8 cellular contexts compared by ENCODE assay signal in the genomic region with DNA sequence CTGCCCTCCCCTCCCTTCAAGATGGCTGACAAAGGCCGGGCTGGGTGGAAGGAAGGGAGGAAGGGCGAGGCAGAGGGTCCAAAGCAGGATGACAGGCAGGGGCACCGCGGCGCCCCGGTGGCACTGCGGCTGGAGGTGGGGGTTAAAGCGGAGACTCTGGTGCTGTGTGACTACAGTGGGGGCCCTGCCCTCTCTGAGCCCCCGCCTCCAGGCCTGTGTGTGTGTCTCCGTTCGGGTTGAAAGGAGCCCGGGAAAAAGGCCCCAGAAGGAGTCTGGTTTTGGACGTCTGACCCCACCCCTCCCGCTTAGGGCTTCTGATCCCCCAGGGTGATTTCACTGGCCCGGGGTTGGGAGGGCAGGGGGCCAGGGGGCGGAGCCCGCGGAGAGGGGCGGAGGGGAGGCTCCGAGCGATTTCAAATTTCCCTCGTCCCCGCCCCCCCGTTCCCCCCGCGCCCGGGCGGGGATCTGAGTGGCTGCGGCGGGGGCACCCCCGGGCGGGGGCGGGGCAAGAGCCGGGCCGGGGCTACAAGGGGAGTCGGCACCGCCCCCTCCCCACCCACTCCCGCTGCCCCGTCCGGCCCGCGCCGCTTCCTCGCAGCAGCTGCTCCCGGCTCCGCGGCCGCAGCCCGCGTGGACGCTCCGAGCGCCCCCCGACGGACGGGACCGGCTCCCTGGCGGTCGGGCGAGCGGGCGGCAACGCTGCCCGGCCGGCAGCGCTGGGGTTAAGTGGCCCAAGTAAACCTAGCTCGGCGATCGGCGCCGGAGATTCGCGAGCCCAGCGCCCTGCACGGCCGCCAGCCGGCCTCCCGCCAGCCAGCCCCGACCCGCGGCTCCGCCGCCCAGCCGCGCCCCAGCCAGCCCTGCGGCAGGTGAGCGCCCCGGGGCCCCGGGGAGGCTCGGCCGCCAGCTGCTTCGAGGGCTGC. TPM values are rescaled to one million over a fixed set of nuclear protein-coding genes. Genes with fewer than 3 reads are reported as not detected.
A peak's percentile ranks its signal among the peaks of the same experiment; 100 is the strongest.
DNase-seq lines count a peak whose midpoint lies in the region; ATAC-seq, FAIRE-seq and TF ChIP-seq lines count a peak whose summit lies in the region.

TSS of gene DNMT3B (plus strand) at position 555 of the 923 bp plus-strand sequence. CDS start 17,939 bp downstream, outside the sequence.

- H3K9ac ChIP-seq in BLaER1: peak within 1 kb of the TSS; percentile 81

- peak; percentile 82 for DNase-seq in GM19239 (ENCODE audit: insufficient read length, low spot score)
- DNase-seq in HT-29 (ENCODE audit: low spot score): peak; percentile 81
- peak; percentile 53 for DNase-seq in activated T-helper 1 cell treated with Interleukin-2 at 50 U/mL for 16 hours (ENCODE audit: low read depth)
- DNase-seq in fibroblast of peridontal ligament (ENCODE audit: extremely low read depth): peak; percentile 58
- DNase-seq in natural killer cell treated with Interleukin-12 subunit alpha and Interleukin-12 subunit beta and Interleukin-15 and Interleukin-18, amount 100 ng/mL, for 72 hours (ENCODE audit: low spot score): peak; percentile 86
- DNase-seq in stimulated activated naive CD4-positive, alpha-beta T cell treated with Interleukin-2 at 50 U/mL for 16 hours (lab: John Stamatoyannopoulos, UW): peak; percentile 60

- FAIRE-seq in GM19239 (lab: Jason Lieb, UNC): no peak

- peaks cover 32% of the 10 kb centered on the region for H3K27me3 ChIP-seq in BLaER1

- H3K4me2 ChIP-seq in BLaER1: peak within 1 kb of the TSS; percentile 99

- H3K9me3 ChIP-seq in BLaER1: no peaks in the 10 kb centered on the region

- H4K20me1 ChIP-seq in BLaER1: peaks cover 10% of the 10 kb centered on the region

- H3K27ac ChIP-seq in BLaER1: peak within 1 kb of the TSS; percentile 71

- H3K36me3 ChIP-seq in BLaER1: no peaks in the 10 kb centered on the region

- no peaks in the 10 kb centered on the region for H3K9me3 Mint-ChIP-seq in natural killer cell treated with Interleukin-12 subunit alpha and Interleukin-12 subunit beta and Interleukin-15 and Interleukin-18, amount 100 ng/mL, for 72 hours

- peaks cover 38% of the 10 kb centered on the region for H3K4me1 ChIP-seq in BLaER1

- H3K4me3 Mint-ChIP-seq in natural killer cell treated with Interleukin-12 subunit alpha and Interleukin-12 subunit beta and Interleukin-15 and Interleukin-18, amount 100 ng/mL, for 72 hours: peak within 1 kb of the TSS; percentile 89

- H3K27me3 Mint-ChIP-seq in natural killer cell treated with Interleukin-12 subunit alpha and Interleukin-12 subunit beta and Interleukin-15 and Interleukin-18, amount 100 ng/mL, for 72 hours: no peaks in the 10 kb centered on the region

- peak within 1 kb of the TSS; percentile 94 for H3K4me3 ChIP-seq in BLaER1

- ATAC-seq in natural killer cell treated with Interleukin-12 subunit alpha and Interleukin-12 subunit beta and Interleukin-15 and Interleukin-18, amount 100 ng/mL, for 72 hours: peak; percentile 93 to 95

- H3K36me3 Mint-ChIP-seq in natural killer cell treated with Interleukin-12 subunit alpha and Interleukin-12 subunit beta and Interleukin-15 and Interleukin-18, amount 100 ng/mL, for 72 hours: no peaks in the 10 kb centered on the region

- peak within 1 kb of the TSS; percentile 35 to 45 for H3K27ac Mint-ChIP-seq in natural killer cell treated with Interleukin-12 subunit alpha and Interleukin-12 subunit beta and Interleukin-15 and Interleukin-18, amount 100 ng/mL, for 72 hours

- peaks cover 9 to 12% of the 10 kb centered on the region in 2 donors for H3K4me1 Mint-ChIP-seq in natural killer cell treated with Interleukin-12 subunit alpha and Interleukin-12 subunit beta and Interleukin-15 and Interleukin-18, amount 100 ng/mL, for 72 hours (ENCODE audit: low read depth in 2 of 2)

TF ChIP-seq in PFSK-1, 5 proteins besides CTCF, POLR2A, EP300 and RAD21:
- TF ChIP-seq TAF1 (IDR thresholded peaks at IDR 0.05; ENCODE audit: borderline replicate concordance, insufficient read depth, low read length) (no peak), FOXP2 (optimal IDR thresholded peaks at IDR 0.05; ENCODE audit: borderline replicate concordance, extremely low read depth, extremely low read length, insufficient read depth) (peak; percentile 60), SIN3A (IDR thresholded peaks at IDR 0.05; ENCODE audit: borderline replicate concordance, insufficient read depth, low read length) (0 out of 2 replicates have a peak, but pooled peaks have one; percentile 26), POLR2AphosphoS5 (IDR thresholded peaks at IDR 0.05; ENCODE audit: low read depth, low read length) (peak; percentile 57; the same call in 1 of the 2 replicates)

RNA-seq across cellular contexts. Expression of gene DNMT3B, which starts in this region (rescaled TPM):
- 2.4 and 3.0 TPM in 2 replicates for total RNA-seq in HT-29 (2014; rRNA removed; shearing (Covaris generic))
- 4.2 TPM for polyA plus RNA-seq in PFSK-1 (2012; ENCODE audit: insufficient read length, low read depth)
- total RNA-seq in natural killer cell treated with Interleukin-12 subunit alpha and Interleukin-12 subunit beta and Interleukin-15 and Interleukin-18, amount 100 ng/mL, for 72 hours: 1 to 10 TPM in 1 of 2 donors, under 1 TPM in 1; 0.81 to 2.2 TPM

Comparison
In these comparisons a context has a peak if more than half of its experiments do, and no peak if none do; other contexts are left out.
1. Peak in every context shown above with its lines: DNase-seq, ATAC-seq, H3K4me3 ChIP-seq and H3K27ac ChIP-seq.